Comparison of ENCODE assay signal across 17 cellular contexts in genomic region chr7:45159296-45159695, GRCh38. TPM values are rescaled to one million over a fixed set of nuclear protein-coding genes. Genes with fewer than 3 reads are reported as not detected.
A peak's percentile ranks its signal among the peaks of the same experiment; 100 is the strongest.
DNase-seq lines count a peak whose midpoint lies in the region; ATAC-seq and TF ChIP-seq lines count a peak whose summit lies in the region.
"Had no signal": no experiment of that assay in that cellular context is flagged by ENCODE, and none has a peak within 500 bp of the region (broad histone marks: within the 10 kb centered on the region; RNA-seq: fewer than 3 reads in every experiment).

No MANE protein-coding gene starts in this region.

- peaks cover 0 to 8% of the 10 kb centered on the region in 2 donors for H3K9me3 ChIP-seq in breast epithelium
- H3K9me3 ChIP-seq in muscle layer of duodenum (ENCODE audit: control insufficient read depth in 1 of 2, low read length in 2 of 2) = peaks cover 0 to 11% of the 10 kb centered on the region in 2 donors
- no peaks in the 10 kb centered on the region for H3K9me3 ChIP-seq in suprapubic skin
- H3K9me3 ChIP-seq: HAP-1 had no signal

- ATAC-seq in T-cell (replicated peaks in 1 of 4) = no peak

- TF ChIP-seq POLR2A in breast epithelium (IDR thresholded peaks at IDR 0.05) (no peak), suprapubic skin (IDR thresholded peaks at IDR 0.05) (no peak)

- H3K27me3 ChIP-seq in breast epithelium (peaks cover 3 to 6% of the 10 kb centered on the region in 2 donors), muscle layer of duodenum (ENCODE audit: low read depth, low read length) (peaks cover 4% of the 10 kb centered on the region), suprapubic skin (peaks cover 15% of the 10 kb centered on the region)

- CTCF ChIA-PET in MCF 10A (lab: Yijun Ruan, JAX) = interaction anchor here (0.6 to 8.2 kb wide), 3 partner anchors 20 to 161 kb away, joined by 3 to 81 read pairs (median 4); no protein-coding TSS in a partner anchor
- CTCF ChIA-PET in T-cell (lab: Charles Lee) = no interaction called here

- POLR2A ChIA-PET in MCF 10A (lab: Yijun Ruan, JAX) (no interaction called here), T-cell (lab: Charles Lee) (no interaction called here)

- H3K27me3 Mint-ChIP-seq in MCF 10A (ENCODE audit: insufficient read depth, unreplicated experiment) (peaks cover 14% of the 10 kb centered on the region), T-cell (peaks cover 22 to 35% of the 10 kb centered on the region in 2 donors)

- in situ Hi-C loops in GM13976 (cut with MboI; ENCODE audit: low sequenced_read_pairs, unreplicated experiment) = loop anchor here (10.0 to 25.0 kb wide), 2 partner anchors 96 to 703 kb away; partner anchors contain the start of gene CCDC201

- no peak for TF ChIP-seq EP300 in suprapubic skin (IDR thresholded peaks at IDR 0.05)

- 94% methylated on average over 2 of the region's 4 CpGs for WGBS in suprapubic skin

- H3K36me3 ChIP-seq in breast epithelium (no peaks in the 10 kb centered on the region), muscle layer of duodenum (ENCODE audit: control insufficient read depth in 1 of 2, insufficient read depth in 2 of 2, low read length in 2 of 2) (no peaks in the 10 kb centered on the region), suprapubic skin (no peaks in the 10 kb centered on the region)
- H3K36me3 ChIP-seq: HAP-1 had no signal

- DNase-seq in breast epithelium (ENCODE audit: low spot score in 2 of 2) = no peak
- DNase-seq in MCF 10A (ENCODE audit: unreplicated experiment) = no peak
- DNase-seq in coronary artery (ENCODE audit: low spot score) = peak; percentile 57
- DNase-seq in suprapubic skin (ENCODE audit: low spot score in 2 of 2) = peak; percentile 15 to 29
- no peak for DNase-seq in GM13976 (ENCODE audit: low spot score)
- no peak for DNase-seq in NK-92 (lab: John Stamatoyannopoulos, UW; ENCODE audit: unreplicated experiment)
- DNase-seq in T-cell = no peak
- DNase-seq: COR-L47, Karpas-422, NCI-H187 treated with DMSO at 0.1 percent for 48 hours, NCI-H2171 treated with DMSO at 0.1 percent for 48 hours, NCI-H774 had no signal

- H3K36me3 Mint-ChIP-seq in MCF 10A (ENCODE audit: insufficient read depth, unreplicated experiment) (no peaks in the 10 kb centered on the region), T-cell (no peaks in the 10 kb centered on the region)

- no peak overlapping the region for H3K27ac Mint-ChIP-seq in MCF 10A (ENCODE audit: low read depth, unreplicated experiment)
- H3K27ac Mint-ChIP-seq in T-cell = no peak overlapping the region

- H3K4me3 ChIP-seq in breast epithelium (peak overlapping the region in 2 of 3 donors; percentile 50 to 71), coronary artery (peak overlapping the region; percentile 66), muscle layer of duodenum (ENCODE audit: low read depth in 1 of 2, low read length in 2 of 2) (peak overlapping the region in 1 of 2 donors; percentile 9), suprapubic skin (peak overlapping the region; percentile 39)
- H3K4me3 ChIP-seq: HAP-1 had no signal

- H3K9me3 Mint-ChIP-seq in MCF 10A (ENCODE audit: unreplicated experiment) (peaks cover 11% of the 10 kb centered on the region), T-cell (no peaks in the 10 kb centered on the region)

- no peaks in the 10 kb centered on the region for H3K4me1 Mint-ChIP-seq in MCF 10A (ENCODE audit: insufficient read depth, unreplicated experiment)
- peaks cover 14 to 20% (median 15%) of the 10 kb centered on the region in 3 donors for H3K4me1 Mint-ChIP-seq in T-cell

- no peaks in the 10 kb centered on the region for H3K4me1 ChIP-seq in breast epithelium
- H3K4me1 ChIP-seq in muscle layer of duodenum (ENCODE audit: control insufficient read depth in 1 of 2, insufficient read depth in 2 of 2, low read length in 2 of 2) = peaks cover 0 to 4% of the 10 kb centered on the region in 2 donors
- H3K4me1 ChIP-seq in suprapubic skin = peaks cover 8% of the 10 kb centered on the region
- H3K4me1 ChIP-seq: HAP-1 had no signal

- no peak overlapping the region for H3K27ac ChIP-seq in breast epithelium
- H3K27ac ChIP-seq in coronary artery = peak overlapping the region in 1 of 2 donors; percentile 13
- H3K27ac ChIP-seq in muscle layer of duodenum (ENCODE audit: low read length) = peak overlapping the region; percentile 8
- no peak overlapping the region for H3K27ac ChIP-seq in suprapubic skin
- H3K27ac ChIP-seq: C4-2B had no signal

- TF ChIP-seq CTCF in breast epithelium (IDR thresholded peaks at IDR 0.05) (no peak), MCF 10A (IDR thresholded peaks at IDR 0.05; ENCODE audit: unreplicated experiment) (no peak), coronary artery (IDR thresholded peaks at IDR 0.05) (no peak), suprapubic skin (IDR thresholded peaks at IDR 0.05) (no peak), GM13976 (IDR thresholded peaks at IDR 0.05; ENCODE audit: borderline replicate concordance, control extremely low read depth, extremely low read depth, insufficient read depth, missing control alignments) (no peak)

- no peak overlapping the region for H3K4me3 Mint-ChIP-seq in MCF 10A (ENCODE audit: unreplicated experiment)
- no peak overlapping the region for H3K4me3 Mint-ChIP-seq in T-cell

- intact Hi-C loops in breast epithelium (cut with DNase I; ENCODE audit: low total_unique reads) = loop anchor here (10.0 kb wide), 2 partner anchors 96 to 626 kb away; no protein-coding TSS in a partner anchor
- intact Hi-C loops in MCF 10A (cut with micrococcal nuclease) = loop anchor here (10.0 kb wide), 3 partner anchors 416 to 1196 kb away; partner anchors contain the start of gene ADCY1

- no TSS peak for BruUV-seq in MCF 10A (replicated peaks; lab: Mats Ljungman, UMichigan)

RNA-seq across cellular contexts. Expression of gene RAMP3, which starts 1.7 kb away (rescaled TPM):
- 100 to 1,000 TPM in 1 of 3 donors, 10 to 100 TPM in 2; 11.7 to 103 (median 76.8) TPM for total RNA-seq in breast epithelium
- not detected in 2 replicates for total RNA-seq in MCF 10A (2022)
- total RNA-seq in suprapubic skin = 10 to 100 TPM; 14.4 to 62.9 (median 33.6) TPM
- total RNA-seq in T-cell = under 1 TPM in 4 of 5 donors, not detected in 1; 0.19 to 0.63 (median 0.45) TPM
- total RNA-seq: A172, NCI-H460 had no signal

RNA-seq across cellular contexts. Expression of gene TBRG4, which starts 47.8 kb away (rescaled TPM):
- total RNA-seq in breast epithelium (10 to 100 TPM; 37.9 to 63.8 (median 62.3) TPM), MCF 10A (2022) (77.2 and 85.7 TPM in 2 replicates), suprapubic skin (10 to 100 TPM; 49.9 to 82.8 (median 68.9) TPM), T-cell (100 to 1,000 TPM in 4 of 5 donors, 10 to 100 TPM in 1; 94.3 to 142 (median 122) TPM)

Comparison
In these comparisons a context has a peak if more than half of its experiments do, and no peak if none do; other contexts are left out.
1. RNA of gene RAMP3, which starts 1.7 kb away (total RNA-seq): 11.7 to 103 TPM in breast epithelium and 14.4 to 62.9 TPM in suprapubic skin; 0.19 to 0.63 TPM in T-cell and not detected in MCF 10A; every median in the first group is over 4 times any median in the second.
2. DNase-seq: peak in coronary artery (single experiment) and suprapubic skin (2 of 2); none in breast epithelium (0 of 2), MCF 10A (single experiment), GM13976 (single experiment), NK-92 (single experiment) and T-cell (0 of 34).